9 cellular contexts compared by ENCODE assay signal in the genomic region with DNA sequence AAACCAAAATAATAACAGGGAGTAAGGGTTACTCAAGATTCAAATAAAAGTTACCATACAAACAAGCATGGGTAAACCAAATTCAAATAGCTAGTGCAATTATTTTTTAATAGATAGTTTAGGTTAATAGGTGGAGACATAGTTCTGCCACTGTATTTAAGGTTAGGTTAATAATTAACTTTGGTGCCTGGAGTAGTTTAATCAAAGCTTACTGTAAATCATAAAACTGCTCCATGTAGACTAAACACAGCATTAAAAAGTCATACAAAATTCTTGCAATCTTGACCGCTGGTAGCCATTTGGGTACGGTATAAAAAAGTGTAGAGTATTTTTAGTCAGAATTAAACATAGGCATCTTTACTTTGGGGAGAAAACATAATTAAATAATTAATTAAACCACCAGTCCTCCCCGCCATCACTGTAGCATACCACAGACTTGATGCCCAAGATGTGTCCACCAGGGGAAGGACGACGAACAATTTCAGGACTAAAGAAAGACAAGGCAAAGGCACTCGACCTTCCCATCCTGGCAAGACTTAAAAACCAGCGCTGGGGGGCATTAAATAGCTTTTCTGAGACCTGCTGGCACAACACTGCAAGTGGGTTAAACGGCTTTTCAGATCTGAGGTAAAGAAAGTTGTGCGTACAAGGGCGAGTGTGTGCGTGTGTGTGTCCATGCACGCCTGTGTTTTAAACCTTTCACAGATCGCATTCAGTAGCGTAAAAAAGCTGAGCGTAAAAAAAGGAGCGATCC. TPM values are rescaled to one million over a fixed set of nuclear protein-coding genes. Genes with fewer than 3 reads are reported as not detected.
DNase-seq lines count a peak whose midpoint lies in the region; TF ChIP-seq lines count a peak whose summit lies in the region.
"Had no signal": no experiment of that assay in that cellular context is flagged by ENCODE, and none has a peak within 500 bp of the region (broad histone marks: within the 10 kb centered on the region; RNA-seq: fewer than 3 reads in every experiment).

No MANE protein-coding gene starts in this region.

- peak; percentile 43 for DNase-seq in Calu3
- no peak for DNase-seq in NT2/D1 (ENCODE audit: low read depth, low spot score)
- peak; percentile 54 for DNase-seq in foreskin melanocyte
- no peak for DNase-seq in ovary
- DNase-seq in AG08396 (ENCODE audit: low spot score) = no peak
- DNase-seq in stimulated activated CD4-positive, alpha-beta T cell treated with anti-CD3 and anti-CD28 coated beads, Interleukin-2, amount 100 ng/mL, for 48 hours = no peak
- no peak for DNase-seq in immature natural killer cell
- DNase-seq in NOMO-1 treated with dmso at 0.1 percent for 144 hours (lab: John Stamatoyannopoulos, UW; ENCODE audit: unreplicated experiment) = no peak
- DNase-seq: NCI-H2029 had no signal

- H3K4me3 Mint-ChIP-seq in Calu3 (ENCODE audit: low read depth, unreplicated experiment) = peak overlapping the region; percentile 96
- H3K4me3 Mint-ChIP-seq in immature natural killer cell = no peak overlapping the region

- H3K4me1 ChIP-seq in NT2/D1 (ENCODE audit: insufficient read depth, insufficient read length) (no peaks in the 10 kb centered on the region), ovary (ENCODE audit: insufficient read depth) (peaks cover 2% of the 10 kb centered on the region)

- no peak for TF ChIP-seq POLR2A in ovary (IDR thresholded peaks at IDR 0.05)

- CTCF ChIA-PET in Calu3 (lab: Charles Lee) = interaction anchor here (1.0 to 1.9 kb wide), 4 partner anchors 56 to 883 kb away, joined by 3 to 5 read pairs (median 3); no protein-coding TSS in a partner anchor

- H3K27ac Mint-ChIP-seq in Calu3 (ENCODE audit: unreplicated experiment) = peak overlapping the region; percentile 81
- H3K27ac Mint-ChIP-seq in immature natural killer cell = no peak overlapping the region

- H3K27me3 Mint-ChIP-seq in Calu3 (ENCODE audit: unreplicated experiment) = no peaks in the 10 kb centered on the region
- peaks cover 16 to 35% (median 32%) of the 10 kb centered on the region in 3 donors for H3K27me3 Mint-ChIP-seq in immature natural killer cell (ENCODE audit: low read depth in 3 of 3)

- 33 to 46% (median 42%) methylated on average over 16 of the region's 16 CpGs for WGBS in ovary, 3 donors

- H3K4me3 ChIP-seq in NT2/D1 (ENCODE audit: insufficient read length, low read depth) (peak overlapping the region; percentile 97), ovary (peak overlapping the region; percentile 71)

- H3K4me1 Mint-ChIP-seq in Calu3 (ENCODE audit: low read depth, unreplicated experiment) (peaks cover 33% of the 10 kb centered on the region), immature natural killer cell (peaks cover 7 to 14% of the 10 kb centered on the region in 2 donors)

- peak overlapping the region; percentile 99 for H3K9ac ChIP-seq in NT2/D1 (ENCODE audit: insufficient read length, low read depth)

- intact Hi-C loops in Calu3 (cut with micrococcal nuclease; ENCODE audit: unreplicated experiment) = loop anchor here (1.0 to 10.0 kb wide), 4 partner anchors 43 to 503 kb away; no protein-coding TSS in a partner anchor
- intact Hi-C loops in ovary (cut with DNase I) = no loop called here

- BruUV-seq in Calu3 (replicated peaks; lab: Mats Ljungman, UMichigan) = no TSS peak

- no peak for TF ChIP-seq EP300 in ovary (IDR thresholded peaks at IDR 0.05)

- H3K36me3 Mint-ChIP-seq in Calu3 (ENCODE audit: insufficient read depth, unreplicated experiment) (peaks cover 54% of the 10 kb centered on the region), immature natural killer cell (no peaks in the 10 kb centered on the region)

- H3K27me3 ChIP-seq in NT2/D1 (ENCODE audit: insufficient read depth, insufficient read length) (no peaks in the 10 kb centered on the region), ovary (no peaks in the 10 kb centered on the region)

- no peak overlapping the region for H3K27ac ChIP-seq in ovary

- no peaks in the 10 kb centered on the region for H3K9me3 Mint-ChIP-seq in Calu3 (ENCODE audit: low read depth, unreplicated experiment)
- peaks cover 0 to 5% (median 2%) of the 10 kb centered on the region in 6 donors for H3K9me3 Mint-ChIP-seq in immature natural killer cell

- peak; percentile 46 for TF ChIP-seq CTCF in Calu3 (IDR thresholded peaks at IDR 0.05; ENCODE audit: unreplicated experiment)
- TF ChIP-seq CTCF in ovary (IDR thresholded peaks at IDR 0.05) = no peak

- H3K9me3 ChIP-seq in NT2/D1 (ENCODE audit: insufficient read depth, low read length) (no peaks in the 10 kb centered on the region), ovary (no peaks in the 10 kb centered on the region)

- H3K36me3 ChIP-seq in NT2/D1 (ENCODE audit: insufficient read depth, insufficient read length, low read length) (peaks cover 40% of the 10 kb centered on the region), ovary (no peaks in the 10 kb centered on the region)

RNA-seq across cellular contexts. Expression of a gene that starts 2.9 kb away (rescaled TPM):
- total RNA-seq in Calu3 (2022) = 53.3 and 54.7 TPM in 2 replicates
- 10 to 100 TPM in 5 of 7 donors, 1 to 10 TPM in 2; 5.7 to 57.1 (median 31.0) TPM for total RNA-seq in ovary
- 10 to 100 TPM in 1 of 2 donors, 1 to 10 TPM in 1; 7.5 to 26.3 TPM for polyA plus RNA-seq in ovary
- polyA plus RNA-seq in immature natural killer cell = under 1 TPM in 2 of 3 donors, not detected in 1; 0.19 to 0.80 TPM

Comparison
In these comparisons a context has a peak if more than half of its experiments do, and no peak if none do; other contexts are left out.
1. DNase-seq: peak in Calu3 (single experiment) and foreskin melanocyte (single experiment); none in NT2/D1 (single experiment), ovary (0 of 5), AG08396 (single experiment), stimulated activated CD4-positive, alpha-beta T cell treated with anti-CD3 and anti-CD28 coated beads, Interleukin-2, amount 100 ng/mL, for 48 hours (0 of 2), immature natural killer cell (0 of 3) and NOMO-1 treated with dmso at 0.1 percent for 144 hours (single experiment).